In the genomic region with DNA sequence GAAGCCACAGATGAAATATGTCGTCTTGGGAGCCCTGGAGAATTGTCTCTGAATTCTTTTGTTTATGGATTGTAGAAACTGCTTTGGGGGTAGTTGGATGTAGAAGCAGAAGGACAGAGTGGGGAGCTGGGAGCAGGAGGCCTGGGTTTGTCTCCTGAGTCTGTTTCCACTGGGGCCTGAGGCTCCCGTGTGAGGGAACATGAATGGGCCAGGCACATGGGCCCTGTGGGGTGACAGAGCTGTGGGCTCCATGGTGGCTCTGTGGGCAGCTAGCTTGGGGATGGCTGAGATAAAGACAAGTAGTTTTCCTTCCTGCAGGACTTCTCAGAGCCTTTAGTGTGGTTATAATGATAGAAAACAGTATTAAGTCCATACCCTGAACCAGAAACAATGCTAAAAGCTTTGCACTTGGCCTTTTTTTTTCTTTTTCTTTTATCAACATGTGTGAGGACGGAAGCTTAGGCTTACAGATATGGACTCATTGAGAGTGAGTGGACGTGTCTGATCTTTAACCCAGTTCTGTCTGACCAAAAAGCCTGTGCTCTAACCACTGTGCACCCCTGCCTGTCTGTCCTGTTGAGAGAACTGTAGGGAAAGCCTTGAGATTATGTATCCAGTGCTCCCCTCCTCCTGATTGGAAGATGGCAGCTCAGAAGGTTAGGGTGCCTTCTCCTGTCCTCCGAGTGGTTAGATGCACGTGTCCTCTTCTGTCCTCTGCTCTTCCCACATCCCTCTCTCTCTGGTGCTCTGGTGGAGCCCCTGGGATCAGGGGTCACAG, we compare ENCODE assay signal across 10 cellular contexts.
DNase-seq lines count a peak whose midpoint lies in the region; ATAC-seq, FAIRE-seq and TF ChIP-seq lines count a peak whose summit lies in the region.
"Had no signal": no experiment of that assay in that cellular context is flagged by ENCODE, and none has a peak within 500 bp of the region (broad histone marks: within the 10 kb centered on the region; RNA-seq: fewer than 3 reads in every experiment).

No MANE protein-coding gene starts in this region.

- dilution Hi-C loops in keratinocyte (cut with MboI; ENCODE audit: extremely low pct_ligation_motif_present, low sequenced_read_pairs) = no loop called here

- no peak overlapping the region for H2AFZ ChIP-seq in keratinocyte (ENCODE audit: control insufficient read depth, low read length)
- H2AFZ ChIP-seq: hepatocyte had no signal

- H3K27ac ChIP-seq in VCaP (peak overlapping the region; percentile 87; the same call in 1 of the 2 replicates), keratinocyte (ENCODE audit: control insufficient read depth, insufficient read depth, low read length) (no peak overlapping the region)
- H3K27ac ChIP-seq: hepatocyte had no signal

- peak overlapping the region; percentile 17 to 44 (median 44) for H3K4me3 ChIP-seq in keratinocyte (ENCODE audit: control insufficient read depth in 2 of 3, extremely low read depth in 1 of 3, insufficient read depth in 2 of 3, low read depth in 1 of 3, low read length in 3 of 3)
- H3K4me3 ChIP-seq: hepatocyte, mucosa of descending colon had no signal

- TF ChIP-seq CTCF in CD14-positive monocyte (IDR thresholded peaks at IDR 0.05) (no peak), VCaP (conservative IDR thresholded peaks at IDR 0.05) (no peak), keratinocyte (optimal IDR thresholded peaks at IDR 0.05 in 1 of 3, IDR thresholded peaks at IDR 0.05 in 1 of 3, conservative IDR thresholded peaks at IDR 0.05 in 1 of 3; ENCODE audit: extremely low read depth in 1 of 3, insufficient read depth in 2 of 3, low read length in 3 of 3) (no peak)

- peaks cover 36% of the 10 kb centered on the region for H3K79me2 ChIP-seq in keratinocyte (ENCODE audit: control insufficient read depth, insufficient read depth, low read length)
- H3K79me2 ChIP-seq: hepatocyte had no signal

- no peaks in the 10 kb centered on the region for H3K9me3 ChIP-seq in keratinocyte (ENCODE audit: control insufficient read depth, low read depth, low read length)
- H3K9me3 ChIP-seq: mucosa of descending colon had no signal

- intact Hi-C loops in CD14-positive monocyte (cut with micrococcal nuclease) = loop anchor here (5.0 to 10.0 kb wide), 9 partner anchors 41 to 208 kb away; a partner anchor contains a TSS

- no peak for DNase-seq in CD14-positive monocyte (ENCODE audit: low spot score)
- no peak for DNase-seq in keratinocyte (ENCODE audit: low read depth, low spot score)
- no peak for DNase-seq in RCC 7860 (ENCODE audit: low spot score)
- no peak for DNase-seq in GM19238 (ENCODE audit: insufficient read length, low spot score)
- no peak for DNase-seq in cerebellar nuclear complex (lab: John Stamatoyannopoulos, UW)

- H3K9me1 ChIP-seq in keratinocyte (ENCODE audit: control insufficient read depth, extremely low read depth, insufficient read depth, low read length) = no peaks in the 10 kb centered on the region

- H3K4me2 ChIP-seq in keratinocyte (ENCODE audit: control insufficient read depth, extremely low read depth, insufficient read depth, low read depth, low read length) = peak overlapping the region; percentile 74
- H3K4me2 ChIP-seq: hepatocyte had no signal

- peaks cover 3% of the 10 kb centered on the region for H4K20me1 ChIP-seq in keratinocyte (ENCODE audit: control insufficient read depth, extremely low read depth, insufficient read depth, low read length)

- no peaks in the 10 kb centered on the region for H3K36me3 ChIP-seq in keratinocyte (ENCODE audit: control insufficient read depth in 2 of 2, extremely low read depth in 1 of 2, insufficient read depth in 2 of 2, low read length in 2 of 2)

- H3K27me3 Mint-ChIP-seq in CD14-positive monocyte (ENCODE audit: low read depth in 3 of 3) (peaks cover 0 to 1% (median 0%) of the 10 kb centered on the region in 3 donors), IgD-negative memory B cell (peaks cover 22% of the 10 kb centered on the region)

- peaks cover 92% of the 10 kb centered on the region for H3K4me1 Mint-ChIP-seq in CD14-positive monocyte
- peaks cover 7 to 24% (median 13%) of the 10 kb centered on the region in 3 donors for H3K4me1 Mint-ChIP-seq in IgD-negative memory B cell

- H3K4me3 Mint-ChIP-seq in CD14-positive monocyte (peak overlapping the region; percentile 68 to 87), IgD-negative memory B cell (peak overlapping the region in 3 of 4 donors; percentile 4 to 80 (median 63))

- TF ChIP-seq POLR2A in GM18505 (IDR thresholded peaks at IDR 0.05; ENCODE audit: borderline replicate concordance, extremely low read depth, insufficient read depth, insufficient read length) = no peak

- H3K36me3 Mint-ChIP-seq in CD14-positive monocyte = peaks cover 0 to 2% of the 10 kb centered on the region in 2 donors
- H3K36me3 Mint-ChIP-seq in IgD-negative memory B cell = peaks cover 1% of the 10 kb centered on the region

- peak overlapping the region; percentile 28 for H3K9ac ChIP-seq in keratinocyte (ENCODE audit: control insufficient read depth, extremely low read depth, insufficient read depth, low read length)

- H3K9me3 Mint-ChIP-seq in CD14-positive monocyte (no peaks in the 10 kb centered on the region), IgD-negative memory B cell (no peaks in the 10 kb centered on the region)

- H3K4me1 ChIP-seq in keratinocyte (ENCODE audit: control insufficient read depth, extremely low read depth, insufficient read depth, low read length) = peaks cover 43% of the 10 kb centered on the region

- FAIRE-seq in keratinocyte (lab: Jason Lieb, UNC) (no peak), RCC 7860 (lab: Jason Lieb, UNC) (no peak)

- H3K27me3 ChIP-seq in keratinocyte (ENCODE audit: control insufficient read depth, extremely low read depth, insufficient read depth, low read length) = no peaks in the 10 kb centered on the region

- ATAC-seq in GM18505 (IDR thresholded peaks at IDR 0.05; ENCODE audit: unreplicated experiment) = no peak

- peak overlapping the region; percentile 96 to 100 (median 99) for H3K27ac Mint-ChIP-seq in CD14-positive monocyte
- H3K27ac Mint-ChIP-seq in IgD-negative memory B cell = peak overlapping the region in 1 of 3 donors; percentile 39
